Comparison of ENCODE assay signal across 23 cellular contexts in the genomic region with DNA sequence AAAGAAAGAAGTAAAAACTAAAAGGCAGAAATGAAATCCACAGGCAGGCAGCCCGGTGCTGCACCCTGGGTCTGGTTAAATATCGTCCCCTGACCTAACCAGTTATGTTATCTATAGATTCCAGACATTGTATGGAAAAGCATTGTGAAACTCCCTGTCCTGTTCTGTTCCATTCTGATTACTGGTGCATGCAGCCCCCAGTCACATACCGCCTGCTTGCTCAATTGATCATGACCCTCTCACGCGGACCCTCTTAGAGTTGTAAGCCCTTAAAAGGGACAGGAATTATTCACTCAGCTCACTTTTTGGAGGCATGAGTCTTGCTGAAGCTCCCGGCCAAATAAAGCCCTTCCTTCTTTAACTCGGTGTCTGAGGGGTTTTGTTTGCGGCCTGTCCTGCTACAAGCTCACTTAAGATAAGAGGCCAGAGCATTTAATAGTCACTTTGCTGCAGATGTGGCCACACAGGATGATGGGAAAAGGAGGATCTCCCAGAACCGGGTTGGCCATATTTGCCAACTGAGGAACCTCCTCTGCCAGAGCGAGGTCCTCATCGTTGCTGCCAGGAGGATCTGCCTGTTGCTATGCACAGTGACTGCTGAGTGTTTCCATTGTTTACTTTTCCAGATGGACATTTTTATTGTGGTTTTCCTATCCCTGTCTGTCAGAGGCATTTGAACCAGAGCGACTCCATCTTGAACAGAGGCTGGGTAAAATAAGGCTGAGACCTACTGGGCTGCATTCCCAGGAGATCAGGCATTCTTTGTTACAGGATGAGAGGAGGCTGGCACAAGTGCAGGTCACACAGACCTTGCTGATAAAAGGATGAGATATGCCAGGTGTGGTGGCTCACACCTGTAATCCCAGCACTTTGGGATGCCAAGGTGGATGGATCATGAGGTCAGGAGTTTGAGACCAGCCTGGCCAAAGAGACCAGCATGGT. TPM values are rescaled to one million over a fixed set of nuclear protein-coding genes. Genes with fewer than 3 reads are reported as not detected.
DNase-seq lines count a peak whose midpoint lies in the region; ATAC-seq and TF ChIP-seq lines count a peak whose summit lies in the region.
"Had no signal": no experiment of that assay in that cellular context is flagged by ENCODE, and none has a peak within 500 bp of the region (broad histone marks: within the 10 kb centered on the region; RNA-seq: fewer than 3 reads in every experiment).

No MANE protein-coding gene starts in this region.

- H3K9me3 Mint-ChIP-seq in WTC11 = peaks cover 9% of the 10 kb centered on the region
- H3K9me3 Mint-ChIP-seq: activated naive CD8-positive, alpha-beta T cell treated with anti-CD3 and anti-CD28 coated beads, Interleukin-2, amount 10 ng/mL, durations not matched to agents 7 days and 5 days; nephron; T-cell had no signal

- BruUV-seq in A673 (replicated peaks; lab: Mats Ljungman, UMichigan) = no TSS peak

- H3K27me3 Mint-ChIP-seq in WTC11 (ENCODE audit: low read depth) = no peaks in the 10 kb centered on the region

- CTCF ChIA-PET in WTC11 (lab: Charles Lee) = interaction anchor here (2.0 kb wide), 1 partner anchor 28 kb away, joined by 6 read pairs; no protein-coding TSS in a partner anchor
- CTCF ChIA-PET in A673 (lab: Charles Lee) = no interaction called here

- intact Hi-C loops in A673 (cut with micrococcal nuclease; ENCODE audit: unreplicated experiment) = no loop called here

- no peaks in the 10 kb centered on the region for H3K9me3 ChIP-seq in A673 (ENCODE audit: low read depth, low read length, poor library complexity, severe bottlenecking)
- H3K9me3 ChIP-seq: thyroid gland had no signal

- no peak for TF ChIP-seq POLR2A in NB4 (IDR thresholded peaks at IDR 0.05; ENCODE audit: extremely low read depth, insufficient read length)

- H3K4me1 ChIP-seq in A673 (ENCODE audit: insufficient read depth, low read length, poor library complexity, severe bottlenecking) = no peaks in the 10 kb centered on the region
- H3K4me1 ChIP-seq: thyroid gland had no signal

- POLR2A ChIA-PET in WTC11 (lab: Charles Lee) = no interaction called here
- POLR2A ChIA-PET in A673 (lab: Charles Lee; ENCODE audit: low non-redundant PET) = no interaction called here

- no peak overlapping the region for H3K27ac ChIP-seq in A673 (ENCODE audit: low read depth, low read length, poor library complexity, severe bottlenecking)
- H3K27ac ChIP-seq: C4-2B, SJCRH30, thyroid gland had no signal

- H3K4me1 Mint-ChIP-seq in WTC11 = peaks cover 68% of the 10 kb centered on the region
- H3K4me1 Mint-ChIP-seq: activated naive CD8-positive, alpha-beta T cell treated with anti-CD3 and anti-CD28 coated beads, Interleukin-2, amount 10 ng/mL, durations not matched to agents 7 days and 5 days; T-cell had no signal

- peak overlapping the region; percentile 21 for H3K4me3 ChIP-seq in NB4 (ENCODE audit: low read depth, low read length)
- H3K4me3 ChIP-seq in A673 (ENCODE audit: low read depth, low read length, poor library complexity, severe bottlenecking) = no peak overlapping the region
- H3K4me3 ChIP-seq: SJCRH30, thyroid gland had no signal

- TF ChIP-seq CTCF in NB4 (IDR thresholded peaks at IDR 0.05; ENCODE audit: low read depth, low read length) (no peak), WTC11 (IDR thresholded peaks at IDR 0.05) (no peak), A673 (conservative IDR thresholded peaks at IDR 0.05; ENCODE audit: low read depth, low read length) (no peak)

- no peak overlapping the region for H3K4me3 Mint-ChIP-seq in WTC11
- H3K4me3 Mint-ChIP-seq: activated naive CD8-positive, alpha-beta T cell treated with anti-CD3 and anti-CD28 coated beads, Interleukin-2, amount 10 ng/mL, durations not matched to agents 7 days and 5 days; nephron; T-cell had no signal

- H3K27ac Mint-ChIP-seq in WTC11 = peak overlapping the region; percentile 42; the same call in 1 of the 2 replicates
- H3K27ac Mint-ChIP-seq: activated naive CD8-positive, alpha-beta T cell treated with anti-CD3 and anti-CD28 coated beads, Interleukin-2, amount 10 ng/mL, durations not matched to agents 7 days and 5 days; nephron; T-cell had no signal

- 0 out of 2 replicates have a peak, but pooled peaks cover 4% of the 10 kb centered on the region for H3K36me3 Mint-ChIP-seq in WTC11
- H3K36me3 Mint-ChIP-seq: activated naive CD8-positive, alpha-beta T cell treated with anti-CD3 and anti-CD28 coated beads, Interleukin-2, amount 10 ng/mL, durations not matched to agents 7 days and 5 days; T-cell had no signal

- H3K27me3 ChIP-seq in A673 (replicated peaks; ENCODE audit: insufficient read depth, low read depth, low read length, poor library complexity) = peaks cover 36% of the 10 kb centered on the region
- H3K27me3 ChIP-seq: SJCRH30, thyroid gland had no signal

- no peaks in the 10 kb centered on the region for H3K36me3 ChIP-seq in A673 (ENCODE audit: insufficient read depth, low read length, poor library complexity, severe bottlenecking)
- H3K36me3 ChIP-seq: SJCRH30, thyroid gland had no signal

- ATAC-seq in WTC11 (no peak), GM21723 (IDR thresholded peaks at IDR 0.05; ENCODE audit: unreplicated experiment) (no peak), GM21528 (IDR thresholded peaks at IDR 0.05; ENCODE audit: low FRiP score, unreplicated experiment) (no peak)
- ATAC-seq: T-cell had no signal

- peak; percentile 22 for DNase-seq in activated CD8-positive, alpha-beta memory T cell treated with anti-CD3 and anti-CD28 coated beads, Interleukin-2, amount 50 U/mL, for 48 hours
- DNase-seq in activated CD8-positive, alpha-beta memory T cell treated with anti-CD3 and anti-CD28 coated beads, Interleukin-2, amount 50 U/mL, for 4 hours = no peak
- DNase-seq in NB4 (ENCODE audit: low read depth) (no peak), WTC11 (ENCODE audit: low spot score) (no peak), A673 (ENCODE audit: low spot score) (no peak)
- DNase-seq: activated CD4-positive, CD25-positive, alpha-beta regulatory T cell; activated gamma-delta T cell treated with Interleukin-2 at 50 U/mL for 16 hours; activated naive CD8-positive, alpha-beta T cell treated with anti-CD3 and anti-CD28 coated beads, Interleukin-2, amount 10 ng/mL, durations not matched to agents 7 days and 5 days; activated T-cell treated with anti-CD3 and anti-CD28 coated beads, Interleukin-2, amount 50 U/mL, for 48 hours; effector CD8-positive, alpha-beta T cell; KBM-7; mammary epithelial cell; NCI-H1436; NCI-H526 treated with DMSO at 0.1 percent for 48 hours; SJCRH30; stimulated activated CD4-positive, alpha-beta T cell treated with anti-CD3 and anti-CD28 coated beads, Interleukin-4, amount 100 ng/mL, for 1 hour; T-cell; thyroid gland had no signal

TF ChIP-seq in WTC11, 78 proteins besides CTCF, POLR2A, EP300 and RAD21:
- 0 out of 2 replicates have a peak, but pooled peaks have one; percentile 60 for TF ChIP-seq MXD4 (CRISPR knock-in tag; IDR thresholded peaks at IDR 0.05; ENCODE audit: borderline replicate concordance)
- TF ChIP-seq, protein P1, sequence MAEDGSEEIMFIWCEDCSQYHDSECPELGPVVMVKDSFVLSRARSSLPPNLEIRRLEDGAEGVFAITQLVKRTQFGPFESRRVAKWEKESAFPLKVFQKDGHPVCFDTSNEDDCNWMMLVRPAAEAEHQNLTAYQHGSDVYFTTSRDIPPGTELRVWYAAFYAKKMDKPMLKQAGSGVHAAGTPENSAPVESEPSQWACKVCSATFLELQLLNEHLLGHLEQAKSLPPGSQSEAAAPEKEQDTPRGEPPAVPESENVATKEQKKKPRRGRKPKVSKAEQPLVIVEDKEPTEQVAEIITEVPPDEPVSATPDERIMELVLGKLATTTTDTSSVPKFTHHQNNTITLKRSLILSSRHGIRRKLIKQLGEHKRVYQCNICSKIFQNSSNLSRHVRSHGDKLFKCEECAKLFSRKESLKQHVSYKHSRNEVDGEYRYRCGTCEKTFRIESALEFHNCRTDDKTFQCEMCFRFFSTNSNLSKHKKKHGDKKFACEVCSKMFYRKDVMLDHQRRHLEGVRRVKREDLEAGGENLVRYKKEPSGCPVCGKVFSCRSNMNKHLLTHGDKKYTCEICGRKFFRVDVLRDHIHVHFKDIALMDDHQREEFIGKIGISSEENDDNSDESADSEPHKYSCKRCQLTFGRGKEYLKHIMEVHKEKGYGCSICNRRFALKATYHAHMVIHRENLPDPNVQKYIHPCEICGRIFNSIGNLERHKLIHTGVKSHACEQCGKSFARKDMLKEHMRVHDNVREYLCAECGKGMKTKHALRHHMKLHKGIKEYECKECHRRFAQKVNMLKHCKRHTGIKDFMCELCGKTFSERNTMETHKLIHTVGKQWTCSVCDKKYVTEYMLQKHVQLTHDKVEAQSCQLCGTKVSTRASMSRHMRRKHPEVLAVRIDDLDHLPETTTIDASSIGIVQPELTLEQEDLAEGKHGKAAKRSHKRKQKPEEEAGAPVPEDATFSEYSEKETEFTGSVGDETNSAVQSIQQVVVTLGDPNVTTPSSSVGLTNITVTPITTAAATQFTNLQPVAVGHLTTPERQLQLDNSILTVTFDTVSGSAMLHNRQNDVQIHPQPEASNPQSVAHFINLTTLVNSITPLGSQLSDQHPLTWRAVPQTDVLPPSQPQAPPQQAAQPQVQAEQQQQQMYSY (CRISPR knock-in tag; IDR thresholded peaks at IDR 0.05) = no peak

RNA-seq across cellular contexts. Expression of gene C11orf96, which starts 10.2 kb away (rescaled TPM):
- total RNA-seq in WTC11 (2021) = 2.9 to 3.2 TPM (median 2.9 TPM) in 3 replicates
- total RNA-seq in A673 (2021) = 1.1 and 1.5 TPM in 2 replicates
- total RNA-seq: mammary epithelial cell, MCF 10A had no signal
